ENCODE assay signal across 8 cellular contexts in the genomic region with DNA sequence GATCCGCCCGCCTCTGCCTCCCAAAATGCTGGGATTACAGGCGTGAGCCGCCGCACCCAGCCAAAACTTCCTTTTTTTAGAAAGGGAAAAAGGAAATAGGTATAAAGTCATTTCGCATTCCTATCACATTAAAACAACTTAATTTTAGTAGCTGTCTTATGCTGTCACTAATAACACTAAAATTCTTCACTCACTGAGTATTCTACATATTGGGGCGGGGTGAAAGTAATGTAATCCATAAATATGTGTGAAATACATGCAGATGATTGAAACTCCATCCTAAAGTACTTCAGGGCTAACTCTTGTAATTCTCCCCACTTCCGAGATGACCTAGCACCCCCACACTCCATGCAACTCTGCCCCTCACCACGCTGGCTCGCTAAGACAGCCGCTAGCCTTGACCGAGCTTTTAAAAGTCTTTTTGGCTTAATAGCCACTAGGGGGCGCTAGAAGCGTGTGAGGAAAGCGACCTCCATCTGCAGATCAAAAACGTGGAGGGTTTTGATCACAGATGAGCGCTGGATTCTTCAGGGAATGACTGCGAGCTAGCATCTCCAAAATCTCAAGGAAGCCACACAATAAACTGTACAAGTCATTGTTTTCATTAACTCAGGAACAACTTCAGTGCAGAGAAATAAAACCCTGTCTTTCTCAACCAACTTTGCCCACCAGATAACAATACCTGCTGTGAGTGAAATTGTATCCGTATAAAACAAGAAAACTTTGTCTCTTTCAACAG.
DNase-seq lines count a peak whose midpoint lies in the region; ATAC-seq and TF ChIP-seq lines count a peak whose summit lies in the region.

No MANE protein-coding gene starts in this region.

- no peak for TF ChIP-seq POLR2A in ovary (IDR thresholded peaks at IDR 0.05)

- in situ Hi-C loops in G401 (cut with HindIII; ENCODE audit: low sequenced_read_pairs): no loop called here

- peaks cover 1% of the 10 kb centered on the region for H3K4me1 ChIP-seq in ovary (ENCODE audit: insufficient read depth)

- ATAC-seq in GM21786 (IDR thresholded peaks at IDR 0.05; ENCODE audit: unreplicated experiment) (peak; percentile 85), GM21825 (IDR thresholded peaks at IDR 0.05; ENCODE audit: unreplicated experiment) (no peak)

- H3K4me3 ChIP-seq in LNCaP clone FGC (ENCODE audit: low read depth, low read length): no peak overlapping the region
- H3K4me3 ChIP-seq in ovary: no peak overlapping the region

- H3K9me3 ChIP-seq in ovary: no peaks in the 10 kb centered on the region

- H3K27ac ChIP-seq in ovary: no peak overlapping the region

- no peak for TF ChIP-seq EP300 in ovary (IDR thresholded peaks at IDR 0.05)

- 29 to 33% (median 31%) methylated on average over 19 of the region's 19 CpGs for WGBS in ovary, 3 donors

- DNase-seq in G401 (ENCODE audit: low spot score): peak; percentile 79
- peak; percentile 38 for DNase-seq in LNCaP clone FGC (ENCODE audit: low read depth)
- peak; percentile 70 for DNase-seq in RPMI7951 (ENCODE audit: low read depth)
- DNase-seq in activated gamma-delta T cell treated with anti-CD3 and anti-CD28 coated beads, Interleukin-2, amount 50 U/mL, for 16 hours (ENCODE audit: low read depth): peak; percentile 23
- peak; percentile 51 for DNase-seq in germinal center (ENCODE audit: low spot score)
- DNase-seq in ovary: peak in 4 of 5 donors; percentile 47 to 68 (median 56)

- intact Hi-C loops in ovary (cut with DNase I): loop anchor here in 2 of 4 donors (2.0 to 5.0 kb wide), 2 partner anchors 128 to 553 kb away; no protein-coding TSS in a partner anchor

- TF ChIP-seq CTCF in LNCaP clone FGC (IDR thresholded peaks at IDR 0.05; ENCODE audit: control insufficient read depth, extremely low read depth, insufficient read depth) (peak; percentile 64), ovary (IDR thresholded peaks at IDR 0.05) (peak; percentile 77 to 83 (median 77))

- no peaks in the 10 kb centered on the region for H3K27me3 ChIP-seq in ovary

- H3K36me3 ChIP-seq in ovary: no peaks in the 10 kb centered on the region

Comparison
In these comparisons a context has a peak if more than half of its experiments do, and no peak if none do; other contexts are left out.
1. DNase-seq: peak in every context shown above with its lines; median percentile 79 in G401; 70 in RPMI7951; 56 in ovary; 51 in germinal center; 38 in LNCaP clone FGC; 23 in activated gamma-delta T cell treated with anti-CD3 and anti-CD28 coated beads, Interleukin-2, amount 50 U/mL, for 16 hours.